ENCODE assay signal across 27 cellular contexts in the genomic region with DNA sequence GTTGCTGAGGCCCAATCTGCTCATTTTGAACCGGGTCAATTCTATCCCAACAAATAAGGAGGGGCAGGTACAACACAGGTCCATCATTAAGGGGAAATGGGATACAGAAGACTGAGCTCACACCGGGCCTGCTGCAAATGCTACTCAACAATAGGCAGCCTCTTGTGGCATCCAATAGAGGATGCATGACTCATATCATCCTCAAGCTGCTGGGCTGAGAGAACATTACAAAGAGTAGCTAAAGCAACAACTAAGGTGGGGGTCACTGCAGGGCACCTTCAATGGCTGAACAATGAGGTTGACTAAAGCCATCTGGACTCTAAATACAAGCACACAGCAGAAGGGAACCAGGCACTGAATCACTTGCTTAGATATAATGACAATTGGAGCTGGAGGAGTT.
DNase-seq lines count a peak whose midpoint lies in the region; ATAC-seq and TF ChIP-seq lines count a peak whose summit lies in the region.
"Had no signal": no experiment of that assay in that cellular context is flagged by ENCODE, and none has a peak within 500 bp of the region (broad histone marks: within the 10 kb centered on the region; RNA-seq: fewer than 3 reads in every experiment).

No MANE protein-coding gene starts in this region.

- DNase-seq in DMS153 treated with DMSO at 0.1 percent for 48 hours (lab: John Stamatoyannopoulos, UW; ENCODE audit: unreplicated experiment) (peak; percentile 13), HT1080 (ENCODE audit: low read depth) (peak; percentile 63), astrocyte of the hippocampus (ENCODE audit: low read depth, low spot score) (peak; percentile 9), kidney tubule cell (ENCODE audit: low spot score) (peak; percentile 22), lower lobe of right lung (no peak), NCI-H2107 (lab: John Stamatoyannopoulos, UW) (no peak)
- DNase-seq in activated CD4-positive, CD25-positive, alpha-beta regulatory T cell treated with anti-CD3 and anti-CD28 coated beads, Interleukin-2, amount 50 U/mL, for 72 hours, result no peak
- DNase-seq: activated naive CD4-positive, alpha-beta T cell treated with anti-CD3 and anti-CD28 coated beads, Interleukin-2, amount 10 ng/mL, durations not matched to agents 7 days and 5 days; activated T-cell treated with anti-CD3 and anti-CD28 coated beads, Interleukin-2, amount 50 U/mL, for 4 hours; CD4-positive, CD25-positive, alpha-beta regulatory T cell; cerebellar nuclear complex; DMS79 treated with DMSO at 0.1 percent for 48 hours; effector CD8-positive, alpha-beta T cell; IMR-90; left cardiac atrium; midbrain; NCI-H1436 treated with DMSO at 0.1 percent for 48 hours; NCI-H446 treated with DMSO at 0.1 percent for 48 hours; nephron progenitor cell; stimulated activated CD4-positive, alpha-beta T cell treated with anti-CD3 and anti-CD28 coated beads, Interleukin-2, amount 100 ng/mL, for 24 hours; stimulated activated naive CD8-positive, alpha-beta T cell treated with anti-CD3 and anti-CD28 coated beads, Interleukin-15, Interleukin-2, amounts not matched to agents 100 U/mL and 50 U/mL, for 24 hours; T1000; tibial artery had no signal

- intact Hi-C loops in lower lobe of right lung (cut with DNase I), result no loop called here

- H3K27ac ChIP-seq in lower lobe of right lung, result no peak overlapping the region
- H3K27ac ChIP-seq: ascending aorta, HL-60, tibial artery had no signal

- H3K27me3 ChIP-seq in lower lobe of right lung (ENCODE audit: low read depth), result no peaks in the 10 kb centered on the region
- H3K27me3 ChIP-seq: ascending aorta, tibial artery had no signal

- no peaks in the 10 kb centered on the region for H3K36me3 ChIP-seq in lower lobe of right lung
- H3K36me3 ChIP-seq: ascending aorta, tibial artery had no signal

- ATAC-seq in lower lobe of right lung (no peak), HG03378 (IDR thresholded peaks at IDR 0.05; ENCODE audit: unreplicated experiment) (no peak)
- ATAC-seq: activated T-cell treated with anti-CD3 and anti-CD28 coated beads, Interleukin-2, amount 50 U/mL, for 4 hours; left cardiac atrium; SK-N-SH treated with all-trans-retinoic acid at 6 μM for 48 hours; stimulated activated naive CD8-positive, alpha-beta T cell treated with anti-CD3 and anti-CD28 coated beads, Interleukin-15, Interleukin-2, amounts not matched to agents 100 U/mL and 50 U/mL, for 24 hours had no signal

- no peaks in the 10 kb centered on the region for H3K4me1 ChIP-seq in lower lobe of right lung
- H3K4me1 ChIP-seq: ascending aorta, tibial artery had no signal

- no peak overlapping the region for H3K4me3 ChIP-seq in lower lobe of right lung
- H3K4me3 ChIP-seq: ascending aorta, tibial artery had no signal

- no peak for TF ChIP-seq CTCF in lower lobe of right lung (IDR thresholded peaks at IDR 0.05)

- no peaks in the 10 kb centered on the region for H3K9me3 ChIP-seq in lower lobe of right lung
- H3K9me3 ChIP-seq: ascending aorta, tibial artery had no signal

Comparison
In these comparisons a context has a peak if more than half of its experiments do, and no peak if none do; other contexts are left out.
1. DNase-seq: peak in DMS153 treated with DMSO at 0.1 percent for 48 hours (single experiment), HT1080 (single experiment), astrocyte of the hippocampus (single experiment) and kidney tubule cell (single experiment); none in lower lobe of right lung (single experiment), activated CD4-positive, CD25-positive, alpha-beta regulatory T cell treated with anti-CD3 and anti-CD28 coated beads, Interleukin-2, amount 50 U/mL, for 72 hours (single experiment) and NCI-H2107 (single experiment).